Comparison of ENCODE assay signal across 20 cellular contexts in the genomic region with DNA sequence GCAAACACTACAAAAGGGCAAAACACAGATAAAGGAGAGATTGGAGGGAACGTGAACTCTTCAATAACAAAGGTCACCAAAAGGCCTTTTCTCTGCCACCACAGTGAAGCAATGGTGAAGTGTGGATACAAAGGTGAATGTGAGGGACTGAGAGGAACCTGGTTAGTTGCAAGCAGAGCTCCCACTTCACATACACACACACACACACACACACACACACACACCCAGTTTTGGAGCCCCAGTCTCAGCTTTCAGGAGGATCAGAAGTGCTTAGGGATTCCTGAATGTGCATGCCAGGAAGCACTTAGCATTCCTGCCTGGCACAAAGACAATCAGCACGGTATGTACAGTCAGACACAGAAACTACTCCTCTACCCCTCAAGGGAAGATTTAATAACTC.
DNase-seq lines count a peak whose midpoint lies in the region; ATAC-seq and TF ChIP-seq lines count a peak whose summit lies in the region.
"Had no signal": no experiment of that assay in that cellular context is flagged by ENCODE, and none has a peak within 500 bp of the region (broad histone marks: within the 10 kb centered on the region; RNA-seq: fewer than 3 reads in every experiment).

No MANE protein-coding gene starts in this region.

- no peak overlapping the region for H3K18ac ChIP-seq in mesenchymal stem cell (ENCODE audit: low read depth in 1 of 2, low read length in 2 of 2)

- no peak overlapping the region for H2BK120ac ChIP-seq in mesenchymal stem cell (ENCODE audit: low read depth, low read length)

- H3K79me1 ChIP-seq in mesenchymal stem cell (replicated peaks; ENCODE audit: low read length, poor library complexity, severe bottlenecking): peaks cover 6% of the 10 kb centered on the region

- BruUV-seq in PC-9 (replicated peaks; lab: Mats Ljungman, UMichigan): no TSS peak

- H3K9me2 ChIP-seq in PC-9 (ENCODE audit: insufficient read depth): no peaks in the 10 kb centered on the region

- no peak overlapping the region for H3K9ac ChIP-seq in NT2/D1 (ENCODE audit: insufficient read length, low read depth)
- H3K9ac ChIP-seq in mesenchymal stem cell (ENCODE audit: low read length): no peak overlapping the region

- CTCF ChIA-PET in BJ (lab: Yijun Ruan, JAX) (no interaction called here), PC-9 (lab: Charles Lee) (no interaction called here)

- H4K91ac ChIP-seq in mesenchymal stem cell (ENCODE audit: low read length): no peak overlapping the region

- POLR2A ChIA-PET in BJ (lab: Charles Lee) (no interaction called here), PC-9 (lab: Charles Lee; ENCODE audit: unreplicated experiment) (no interaction called here)

- H3K27me3 ChIP-seq in BJ (ENCODE audit: control insufficient read depth, insufficient read depth, low read length) (no peaks in the 10 kb centered on the region), NT2/D1 (ENCODE audit: insufficient read depth, insufficient read length) (no peaks in the 10 kb centered on the region), mesenchymal stem cell (ENCODE audit: control insufficient read depth in 1 of 2, insufficient read depth in 1 of 2, low read length in 2 of 2) (peaks cover 0 to 6% of the 10 kb centered on the region in 2 experiments), PC-9 (ENCODE audit: insufficient read depth, low read depth) (no peaks in the 10 kb centered on the region)
- H3K27me3 ChIP-seq: upper lobe of left lung had no signal

- no CpG with 5 or more reads among the region's 2 CpGs for WGBS in mesenchymal stem cell

- no peak overlapping the region for H3K4ac ChIP-seq in mesenchymal stem cell (ENCODE audit: low read depth in 1 of 2, low read length in 2 of 2)

- H3K4me2 ChIP-seq in mesenchymal stem cell (ENCODE audit: low read length, poor library complexity, severe bottlenecking): no peak overlapping the region
- H3K4me2 ChIP-seq in PC-9: no peak overlapping the region

- DNase-seq in BJ (ENCODE audit: low read depth): peak; percentile 7
- peak; percentile 15 for DNase-seq in NT2/D1 (ENCODE audit: low read depth, low spot score)
- DNase-seq in fibroblast of the aortic adventitia (ENCODE audit: low read depth): peak; percentile 9
- DNase-seq in mesenchymal stem cell: peak; percentile 8
- no peak for DNase-seq in DMS153 treated with DMSO at 0.1 percent for 48 hours (lab: John Stamatoyannopoulos, UW; ENCODE audit: unreplicated experiment)
- DNase-seq in T1000 (lab: John Stamatoyannopoulos, UW): no peak
- no peak for DNase-seq in PC-9
- DNase-seq: activated CD4-positive, alpha-beta T cell treated with anti-CD3 and anti-CD28 coated beads, Interleukin-2, amount 10 ng/mL, durations not matched to agents 7 days and 5 days; activated T-cell treated with anti-CD3 and anti-CD28 coated beads for 4 hours; AML-193; Calu3; cerebellar nuclear complex; NCI-H2081; nephron progenitor cell; SIG-M5 had no signal

- no peak overlapping the region for H3K27ac ChIP-seq in mesenchymal stem cell (ENCODE audit: low read length, poor library complexity, severe bottlenecking)
- no peak overlapping the region for H3K27ac ChIP-seq in PC-9
- H3K27ac ChIP-seq: epithelial cell of prostate, upper lobe of left lung had no signal

- no peaks in the 10 kb centered on the region for H3K9me3 ChIP-seq in NT2/D1 (ENCODE audit: insufficient read depth, low read length)
- no peaks in the 10 kb centered on the region for H3K9me3 ChIP-seq in mesenchymal stem cell (ENCODE audit: control insufficient read depth, low read length)
- H3K9me3 ChIP-seq in PC-9 (ENCODE audit: insufficient read depth, low read depth): no peaks in the 10 kb centered on the region
- H3K9me3 ChIP-seq: upper lobe of left lung had no signal

- TF ChIP-seq CTCF in BJ (IDR thresholded peaks at IDR 0.05; ENCODE audit: insufficient read depth, low read depth, low read length): no peak
- TF ChIP-seq CTCF in fibroblast of the aortic adventitia (IDR thresholded peaks at IDR 0.05; ENCODE audit: insufficient read depth, low read length): no peak
- TF ChIP-seq CTCF in PC-9 (conservative IDR thresholded peaks at IDR 0.05): no peak

- H3K4me1 ChIP-seq in NT2/D1 (ENCODE audit: insufficient read depth, insufficient read length): no peaks in the 10 kb centered on the region
- no peaks in the 10 kb centered on the region for H3K4me1 ChIP-seq in mesenchymal stem cell (ENCODE audit: control insufficient read depth, insufficient read depth, low read depth, low read length)
- H3K4me1 ChIP-seq in PC-9 (replicated peaks; ENCODE audit: insufficient read depth): no peaks in the 10 kb centered on the region

- no peaks in the 10 kb centered on the region for H3K36me3 ChIP-seq in BJ (ENCODE audit: control insufficient read depth, insufficient read depth, low read length)
- H3K36me3 ChIP-seq in NT2/D1 (ENCODE audit: insufficient read depth, insufficient read length, low read length): peaks cover 35% of the 10 kb centered on the region
- peaks cover 0 to 10% of the 10 kb centered on the region in 2 experiments for H3K36me3 ChIP-seq in mesenchymal stem cell (ENCODE audit: control insufficient read depth in 1 of 2, insufficient read depth in 2 of 2, low read depth in 1 of 2, low read length in 2 of 2)
- no peaks in the 10 kb centered on the region for H3K36me3 ChIP-seq in PC-9 (ENCODE audit: low read depth)
- H3K36me3 ChIP-seq: upper lobe of left lung had no signal

- H2BK15ac ChIP-seq in mesenchymal stem cell (ENCODE audit: low read depth, poor library complexity, severe bottlenecking): no peak overlapping the region

- intact Hi-C loops in PC-9 (cut with micrococcal nuclease; ENCODE audit: unreplicated experiment): no loop called here

- H2BK5ac ChIP-seq in mesenchymal stem cell (ENCODE audit: low read depth, low read length, poor library complexity, severe bottlenecking): no peak overlapping the region

- no peak overlapping the region for H3K23ac ChIP-seq in mesenchymal stem cell (ENCODE audit: low read length in 2 of 2)

- H4K20me1 ChIP-seq in PC-9 (ENCODE audit: insufficient read depth): no peaks in the 10 kb centered on the region

- no peak overlapping the region for H4K8ac ChIP-seq in mesenchymal stem cell (ENCODE audit: low read length)

- H3K79me2 ChIP-seq in PC-9 (ENCODE audit: low read depth): no peaks in the 10 kb centered on the region

- no peaks in the 10 kb centered on the region for H3F3A ChIP-seq in PC-9 (ENCODE audit: insufficient read depth, low read depth)

- ATAC-seq in HG03469 (IDR thresholded peaks at IDR 0.05; ENCODE audit: unreplicated experiment): no peak
- ATAC-seq: activated naive CD4-positive, alpha-beta T cell treated with anti-CD3 and anti-CD28 coated beads, Interleukin-2, amount 50 U/mL, for 72 hours; stimulated activated effector memory CD8-positive, alpha-beta T cell treated with anti-CD3 and anti-CD28 coated beads, Interleukin-12 subunit alpha, Interleukin-12 subunit beta, amount 100 ng/mL, for 72 hours had no signal

- no peak overlapping the region for H2BK12ac ChIP-seq in mesenchymal stem cell (ENCODE audit: low read length in 2 of 2)

- H2AK5ac ChIP-seq in mesenchymal stem cell (ENCODE audit: low read length, severe bottlenecking): no peak overlapping the region

- no peak overlapping the region for H2AFZ ChIP-seq in mesenchymal stem cell (ENCODE audit: low read depth, low read length)
- no peak overlapping the region for H2AFZ ChIP-seq in PC-9

- H3K4me3 ChIP-seq in BJ (ENCODE audit: low read depth, low read length): no peak overlapping the region
- H3K4me3 ChIP-seq in NT2/D1 (ENCODE audit: insufficient read length, low read depth): no peak overlapping the region
- H3K4me3 ChIP-seq in fibroblast of the aortic adventitia (ENCODE audit: low read depth, low read length): no peak overlapping the region
- no peak overlapping the region for H3K4me3 ChIP-seq in mesenchymal stem cell (ENCODE audit: insufficient read depth in 1 of 2, low read depth in 1 of 2, low read length in 2 of 2)
- no peak overlapping the region for H3K4me3 ChIP-seq in PC-9
- H3K4me3 ChIP-seq: upper lobe of left lung had no signal

- H3K14ac ChIP-seq in mesenchymal stem cell (ENCODE audit: low read length in 2 of 2): no peak overlapping the region

Comparison
In these comparisons a context has a peak if more than half of its experiments do, and no peak if none do; other contexts are left out.
1. DNase-seq: peak in BJ (single experiment), NT2/D1 (single experiment), fibroblast of the aortic adventitia (single experiment) and mesenchymal stem cell (single experiment); none in DMS153 treated with DMSO at 0.1 percent for 48 hours (single experiment), T1000 (single experiment) and PC-9 (0 of 2).